In genomic region chr3:171168551-171168950, GRCh38 we compare ENCODE assay signal across 22 cellular contexts.
"Had no signal": no experiment of that assay in that cellular context is flagged by ENCODE, and none has a peak within 500 bp of the region (broad histone marks: within the 10 kb centered on the region; RNA-seq: fewer than 3 reads in every experiment).

No MANE protein-coding gene starts in this region.

- ATAC-seq: activated CD8-positive, alpha-beta T cell treated with anti-CD3 and anti-CD28 coated beads, Interleukin-2, amount 10 ng/mL, durations not matched to agents 7 days and 5 days had no signal

- H3K27me3 ChIP-seq: Peyer's patch, SJSA1 had no signal

- H3K4me3 ChIP-seq: Peyer's patch, SJSA1 had no signal

- H3K27ac Mint-ChIP-seq: activated CD8-positive, alpha-beta T cell treated with anti-CD3 and anti-CD28 coated beads, Interleukin-2, amount 10 ng/mL, durations not matched to agents 7 days and 5 days; brain had no signal

- H3K4me3 Mint-ChIP-seq: activated CD8-positive, alpha-beta T cell treated with anti-CD3 and anti-CD28 coated beads, Interleukin-2, amount 10 ng/mL, durations not matched to agents 7 days and 5 days; brain had no signal

- H3K27ac ChIP-seq: SJSA1 had no signal

- H3K9me3 ChIP-seq: Peyer's patch, SJSA1 had no signal

- H3K4me1 ChIP-seq: SJSA1 had no signal

- H3K27me3 Mint-ChIP-seq: brain had no signal

- DNase-seq: activated CD4-positive, alpha-beta T cell treated with anti-CD3 and anti-CD28 coated beads for 48 hours; activated CD4-positive, alpha-beta T cell treated with anti-CD3 and anti-CD28 coated beads, Interleukin-2, amount 50 U/mL, for 4 hours; activated CD4-positive, CD25-positive, alpha-beta regulatory T cell treated with anti-CD3 and anti-CD28 coated beads, Interleukin-2, amount 50 U/mL, for 72 hours; activated CD8-positive, alpha-beta memory T cell treated with anti-CD3 and anti-CD28 coated beads, Interleukin-2, amount 50 U/mL, for 48 hours; activated CD8-positive, alpha-beta T cell treated with anti-CD3 and anti-CD28 coated beads, Interleukin-2, amount 10 ng/mL, durations not matched to agents 7 days and 5 days; activated naive CD4-positive, alpha-beta T cell treated with anti-CD3 and anti-CD28 coated beads, Interleukin-2, amount 50 U/mL, for 16 hours; activated T-cell treated with anti-CD3 and anti-CD28 coated beads, Interleukin-2, amount 50 U/mL, for 1 hour; amniotic stem cell; NCI-H1048; NCI-H146; NCI-H187 treated with DMSO at 0.1 percent for 48 hours; NCI-H2081 treated with DMSO at 0.1 percent for 48 hours; NCI-H2171; NCI-H2227 treated with DMSO at 0.1 percent for 48 hours; NCI-H526 treated with DMSO at 0.1 percent for 48 hours; NK-92 treated with Interleukin-12 subunit alpha and Interleukin-12 subunit beta, amount 100 ng/mL, for 24 hours; OCI-M1; SW 1271 had no signal

- H3K36me3 ChIP-seq: SJSA1 had no signal

- FAIRE-seq: astrocyte had no signal
